In the genomic region with DNA sequence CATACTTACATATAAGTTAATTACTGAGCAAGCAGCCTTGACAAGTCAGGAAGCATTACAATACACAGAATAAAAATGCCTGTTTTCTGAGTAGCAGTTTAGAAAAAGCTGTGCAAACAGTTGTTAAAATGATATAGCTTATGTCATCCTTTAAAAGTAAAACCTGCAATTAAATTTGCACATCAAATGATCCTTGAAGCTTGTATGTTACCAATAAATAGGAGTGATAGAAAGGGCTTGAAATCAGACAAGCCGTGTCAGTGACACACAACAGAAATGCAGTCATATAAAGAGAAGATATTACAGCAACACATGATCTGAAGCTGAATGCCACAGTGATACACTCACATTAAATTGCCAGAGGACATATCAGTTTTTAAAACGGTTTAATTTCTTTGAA, we compare ENCODE assay signal across 11 cellular contexts.
DNase-seq lines count a peak whose midpoint lies in the region; ATAC-seq lines count a peak whose summit lies in the region.
"Had no signal": no experiment of that assay in that cellular context is flagged by ENCODE, and none has a peak within 500 bp of the region (broad histone marks: within the 10 kb centered on the region; RNA-seq: fewer than 3 reads in every experiment).

No MANE protein-coding gene starts in this region.

- 100% methylated on average over 1 of the region's 2 CpGs for WGBS in mesenchymal stem cell

- H4K8ac ChIP-seq in mesenchymal stem cell (ENCODE audit: low read length): no peak overlapping the region

- no peak overlapping the region for H3K27ac Mint-ChIP-seq in activated T-helper 2 cell treated with anti-CD3 and anti-CD28 coated beads, Interferon-gamma antibody, Interleukin-2, Interleukin-4, amounts not matched to agents 10 μg/mL and 5 μg/mL and 100 μg/mL, durations not matched to agents 14 hours and 24 hours and 36 hours
- no peak overlapping the region for H3K27ac Mint-ChIP-seq in natural killer cell treated with Interleukin-12 subunit alpha and Interleukin-12 subunit beta and Interleukin-15 and Interleukin-18, amount 100 ng/mL, for 72 hours
- H3K27ac Mint-ChIP-seq: stimulated activated naive CD8-positive, alpha-beta T cell treated with anti-CD3 and anti-CD28 coated beads, Interleukin-15, amount 100 ng/mL, for 72 hours had no signal

- H3K9ac ChIP-seq in adipocyte (ENCODE audit: low read length) (no peak overlapping the region), mesenchymal stem cell (ENCODE audit: low read length) (peak overlapping the region; percentile 53)

- peaks cover 5% of the 10 kb centered on the region for H3K79me1 ChIP-seq in mesenchymal stem cell (replicated peaks; ENCODE audit: low read length, poor library complexity, severe bottlenecking)

- no peak overlapping the region for H3K4me2 ChIP-seq in mesenchymal stem cell (ENCODE audit: low read length, poor library complexity, severe bottlenecking)

- no peak overlapping the region for H3K27ac ChIP-seq in mesenchymal stem cell (ENCODE audit: low read length, poor library complexity, severe bottlenecking)

- H3K4me3 ChIP-seq in adipocyte (ENCODE audit: low read length) (no peak overlapping the region), mesenchymal stem cell (ENCODE audit: insufficient read depth in 1 of 2, low read depth in 1 of 2, low read length in 2 of 2) (no peak overlapping the region)

- no peak for ATAC-seq in natural killer cell treated with Interleukin-12 subunit alpha and Interleukin-12 subunit beta and Interleukin-15 and Interleukin-18, amount 100 ng/mL, for 72 hours
- ATAC-seq: stimulated activated naive CD8-positive, alpha-beta T cell treated with anti-CD3 and anti-CD28 coated beads, Interleukin-15, amount 100 ng/mL, for 72 hours had no signal

- intact Hi-C loops in activated T-helper 2 cell treated with anti-CD3 and anti-CD28 coated beads, Interferon-gamma antibody, Interleukin-2, Interleukin-4, amounts not matched to agents 10 μg/mL and 5 μg/mL and 100 μg/mL, durations not matched to agents 14 hours and 24 hours and 36 hours (cut with micrococcal nuclease): no loop called here

- H3K23ac ChIP-seq in mesenchymal stem cell (ENCODE audit: low read length in 2 of 2): no peak overlapping the region

- no peaks in the 10 kb centered on the region for H3K36me3 Mint-ChIP-seq in activated T-helper 2 cell treated with anti-CD3 and anti-CD28 coated beads, Interferon-gamma antibody, Interleukin-2, Interleukin-4, amounts not matched to agents 10 μg/mL and 5 μg/mL and 100 μg/mL, durations not matched to agents 14 hours and 24 hours and 36 hours (ENCODE audit: low read depth)
- no peaks in the 10 kb centered on the region for H3K36me3 Mint-ChIP-seq in natural killer cell treated with Interleukin-12 subunit alpha and Interleukin-12 subunit beta and Interleukin-15 and Interleukin-18, amount 100 ng/mL, for 72 hours

- H2AFZ ChIP-seq in mesenchymal stem cell (ENCODE audit: low read depth, low read length): no peak overlapping the region

- no peak overlapping the region for H4K91ac ChIP-seq in mesenchymal stem cell (ENCODE audit: low read length)

- peak; percentile 52 for DNase-seq in EH (ENCODE audit: low read depth)
- DNase-seq in NAMALWA (ENCODE audit: low spot score): peak; percentile 6
- peak; percentile 36 for DNase-seq in adipocyte (ENCODE audit: low read depth)
- no peak for DNase-seq in mesenchymal stem cell
- DNase-seq in activated T-helper 2 cell treated with anti-CD3 and anti-CD28 coated beads, Interferon-gamma antibody, Interleukin-2, Interleukin-4, amounts not matched to agents 10 μg/mL and 5 μg/mL and 100 μg/mL, durations not matched to agents 14 hours and 24 hours and 36 hours (ENCODE audit: low spot score): no peak
- DNase-seq in NCI-H226: no peak
- no peak for DNase-seq in natural killer cell treated with Interleukin-12 subunit alpha and Interleukin-12 subunit beta and Interleukin-15 and Interleukin-18, amount 100 ng/mL, for 72 hours (ENCODE audit: low spot score)
- DNase-seq in DMS114 treated with DMSO at 0.1 percent for 48 hours (lab: John Stamatoyannopoulos, UW; ENCODE audit: unreplicated experiment): no peak
- DNase-seq: activated effector memory CD4-positive, alpha-beta T cell treated with anti-CD3 and anti-CD28 coated beads, Interleukin-2, amount 50 U/mL, for 16 hours; NCI-H510A; stimulated activated naive CD8-positive, alpha-beta T cell treated with anti-CD3 and anti-CD28 coated beads, Interleukin-15, amount 100 ng/mL, for 72 hours had no signal

- no peak overlapping the region for H2BK5ac ChIP-seq in mesenchymal stem cell (ENCODE audit: low read depth, low read length, poor library complexity, severe bottlenecking)

- H3K14ac ChIP-seq in mesenchymal stem cell (ENCODE audit: low read length in 2 of 2): no peak overlapping the region

- H3K4me3 Mint-ChIP-seq in activated T-helper 2 cell treated with anti-CD3 and anti-CD28 coated beads, Interferon-gamma antibody, Interleukin-2, Interleukin-4, amounts not matched to agents 10 μg/mL and 5 μg/mL and 100 μg/mL, durations not matched to agents 14 hours and 24 hours and 36 hours (ENCODE audit: low read depth): no peak overlapping the region
- H3K4me3 Mint-ChIP-seq in natural killer cell treated with Interleukin-12 subunit alpha and Interleukin-12 subunit beta and Interleukin-15 and Interleukin-18, amount 100 ng/mL, for 72 hours: no peak overlapping the region
- H3K4me3 Mint-ChIP-seq: stimulated activated naive CD8-positive, alpha-beta T cell treated with anti-CD3 and anti-CD28 coated beads, Interleukin-15, amount 100 ng/mL, for 72 hours had no signal

- no peak overlapping the region for H2BK12ac ChIP-seq in mesenchymal stem cell (ENCODE audit: low read length in 2 of 2)

- H3K27me3 ChIP-seq in adipocyte (replicated peaks; ENCODE audit: control insufficient read depth, insufficient read depth, low read length): no peaks in the 10 kb centered on the region
- no peaks in the 10 kb centered on the region for H3K27me3 ChIP-seq in mesenchymal stem cell (ENCODE audit: control insufficient read depth in 1 of 2, insufficient read depth in 1 of 2, low read length in 2 of 2)

- H2AK5ac ChIP-seq in mesenchymal stem cell (ENCODE audit: low read length, severe bottlenecking): no peak overlapping the region

- no peak overlapping the region for H2BK15ac ChIP-seq in mesenchymal stem cell (ENCODE audit: low read depth, poor library complexity, severe bottlenecking)

- peaks cover 11% of the 10 kb centered on the region for H3K27me3 Mint-ChIP-seq in activated T-helper 2 cell treated with anti-CD3 and anti-CD28 coated beads, Interferon-gamma antibody, Interleukin-2, Interleukin-4, amounts not matched to agents 10 μg/mL and 5 μg/mL and 100 μg/mL, durations not matched to agents 14 hours and 24 hours and 36 hours (ENCODE audit: low read depth)
- H3K27me3 Mint-ChIP-seq in natural killer cell treated with Interleukin-12 subunit alpha and Interleukin-12 subunit beta and Interleukin-15 and Interleukin-18, amount 100 ng/mL, for 72 hours: peaks cover 11 to 25% of the 10 kb centered on the region in 2 donors

- H3K4me1 Mint-ChIP-seq in activated T-helper 2 cell treated with anti-CD3 and anti-CD28 coated beads, Interferon-gamma antibody, Interleukin-2, Interleukin-4, amounts not matched to agents 10 μg/mL and 5 μg/mL and 100 μg/mL, durations not matched to agents 14 hours and 24 hours and 36 hours (ENCODE audit: low read depth): peaks cover 4% of the 10 kb centered on the region
- H3K4me1 Mint-ChIP-seq in natural killer cell treated with Interleukin-12 subunit alpha and Interleukin-12 subunit beta and Interleukin-15 and Interleukin-18, amount 100 ng/mL, for 72 hours (ENCODE audit: low read depth in 2 of 2): peaks cover 0 to 4% of the 10 kb centered on the region in 2 donors
- H3K4me1 Mint-ChIP-seq: stimulated activated naive CD8-positive, alpha-beta T cell treated with anti-CD3 and anti-CD28 coated beads, Interleukin-15, amount 100 ng/mL, for 72 hours had no signal

- H3K36me3 ChIP-seq in adipocyte (ENCODE audit: control insufficient read depth, insufficient read depth, low read length, severe bottlenecking) (peaks cover under 1% of the 10 kb centered on the region), mesenchymal stem cell (ENCODE audit: control insufficient read depth in 1 of 2, insufficient read depth in 2 of 2, low read depth in 1 of 2, low read length in 2 of 2) (peaks cover 0 to 3% of the 10 kb centered on the region in 2 experiments)

- no peaks in the 10 kb centered on the region for H3K9me3 ChIP-seq in adipocyte (ENCODE audit: control insufficient read depth, low read length)
- no peaks in the 10 kb centered on the region for H3K9me3 ChIP-seq in mesenchymal stem cell (ENCODE audit: control insufficient read depth, low read length)

- no peak overlapping the region for H3K18ac ChIP-seq in mesenchymal stem cell (ENCODE audit: low read depth in 1 of 2, low read length in 2 of 2)

- H2BK120ac ChIP-seq in mesenchymal stem cell (ENCODE audit: low read depth, low read length): no peak overlapping the region

- H3K4me1 ChIP-seq in adipocyte (ENCODE audit: control insufficient read depth, insufficient read depth, low read length) (peaks cover 61% of the 10 kb centered on the region), mesenchymal stem cell (ENCODE audit: control insufficient read depth, insufficient read depth, low read depth, low read length) (peaks cover 2% of the 10 kb centered on the region)

- H3K9me3 Mint-ChIP-seq in activated T-helper 2 cell treated with anti-CD3 and anti-CD28 coated beads, Interferon-gamma antibody, Interleukin-2, Interleukin-4, amounts not matched to agents 10 μg/mL and 5 μg/mL and 100 μg/mL, durations not matched to agents 14 hours and 24 hours and 36 hours: no peaks in the 10 kb centered on the region
- no peaks in the 10 kb centered on the region for H3K9me3 Mint-ChIP-seq in natural killer cell treated with Interleukin-12 subunit alpha and Interleukin-12 subunit beta and Interleukin-15 and Interleukin-18, amount 100 ng/mL, for 72 hours
- H3K9me3 Mint-ChIP-seq: stimulated activated naive CD8-positive, alpha-beta T cell treated with anti-CD3 and anti-CD28 coated beads, Interleukin-15, amount 100 ng/mL, for 72 hours had no signal

- H3K4ac ChIP-seq in mesenchymal stem cell (ENCODE audit: low read depth in 1 of 2, low read length in 2 of 2): no peak overlapping the region

Comparison
In these comparisons a context has a peak if more than half of its experiments do, and no peak if none do; other contexts are left out.
1. DNase-seq: peak in EH (single experiment), NAMALWA (single experiment) and adipocyte (single experiment); none in mesenchymal stem cell (single experiment), activated T-helper 2 cell treated with anti-CD3 and anti-CD28 coated beads, Interferon-gamma antibody, Interleukin-2, Interleukin-4, amounts not matched to agents 10 μg/mL and 5 μg/mL and 100 μg/mL, durations not matched to agents 14 hours and 24 hours and 36 hours (single experiment), NCI-H226 (single experiment), natural killer cell treated with Interleukin-12 subunit alpha and Interleukin-12 subunit beta and Interleukin-15 and Interleukin-18, amount 100 ng/mL, for 72 hours (single experiment) and DMS114 treated with DMSO at 0.1 percent for 48 hours (single experiment).